1 cellular context compared by ENCODE assay signal in the genomic region with DNA sequence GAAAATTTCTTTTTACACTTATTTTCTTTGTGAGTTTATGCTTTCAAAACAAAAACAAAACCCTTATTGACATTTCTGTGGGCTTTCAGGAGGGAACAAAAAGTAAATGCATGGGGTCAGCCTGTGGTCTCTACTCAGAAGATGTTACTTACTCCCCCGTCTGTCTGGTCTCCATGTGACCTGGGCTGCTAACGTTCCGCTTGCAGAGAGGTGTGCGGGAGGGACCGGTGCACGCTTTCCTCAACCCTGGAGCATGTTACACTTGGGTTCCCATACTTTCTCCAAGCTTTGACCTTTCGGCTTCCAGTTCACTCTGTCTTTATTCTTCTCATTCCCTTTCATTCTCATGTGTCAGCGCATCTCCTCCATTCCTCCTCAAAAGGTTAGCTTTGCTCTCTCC.
TF ChIP-seq lines count a peak whose summit lies in the region.

No MANE protein-coding gene starts in this region.

TF ChIP-seq in GM12878, 131 proteins besides CTCF, POLR2A, EP300 and RAD21:
- TF ChIP-seq, protein P1, sequence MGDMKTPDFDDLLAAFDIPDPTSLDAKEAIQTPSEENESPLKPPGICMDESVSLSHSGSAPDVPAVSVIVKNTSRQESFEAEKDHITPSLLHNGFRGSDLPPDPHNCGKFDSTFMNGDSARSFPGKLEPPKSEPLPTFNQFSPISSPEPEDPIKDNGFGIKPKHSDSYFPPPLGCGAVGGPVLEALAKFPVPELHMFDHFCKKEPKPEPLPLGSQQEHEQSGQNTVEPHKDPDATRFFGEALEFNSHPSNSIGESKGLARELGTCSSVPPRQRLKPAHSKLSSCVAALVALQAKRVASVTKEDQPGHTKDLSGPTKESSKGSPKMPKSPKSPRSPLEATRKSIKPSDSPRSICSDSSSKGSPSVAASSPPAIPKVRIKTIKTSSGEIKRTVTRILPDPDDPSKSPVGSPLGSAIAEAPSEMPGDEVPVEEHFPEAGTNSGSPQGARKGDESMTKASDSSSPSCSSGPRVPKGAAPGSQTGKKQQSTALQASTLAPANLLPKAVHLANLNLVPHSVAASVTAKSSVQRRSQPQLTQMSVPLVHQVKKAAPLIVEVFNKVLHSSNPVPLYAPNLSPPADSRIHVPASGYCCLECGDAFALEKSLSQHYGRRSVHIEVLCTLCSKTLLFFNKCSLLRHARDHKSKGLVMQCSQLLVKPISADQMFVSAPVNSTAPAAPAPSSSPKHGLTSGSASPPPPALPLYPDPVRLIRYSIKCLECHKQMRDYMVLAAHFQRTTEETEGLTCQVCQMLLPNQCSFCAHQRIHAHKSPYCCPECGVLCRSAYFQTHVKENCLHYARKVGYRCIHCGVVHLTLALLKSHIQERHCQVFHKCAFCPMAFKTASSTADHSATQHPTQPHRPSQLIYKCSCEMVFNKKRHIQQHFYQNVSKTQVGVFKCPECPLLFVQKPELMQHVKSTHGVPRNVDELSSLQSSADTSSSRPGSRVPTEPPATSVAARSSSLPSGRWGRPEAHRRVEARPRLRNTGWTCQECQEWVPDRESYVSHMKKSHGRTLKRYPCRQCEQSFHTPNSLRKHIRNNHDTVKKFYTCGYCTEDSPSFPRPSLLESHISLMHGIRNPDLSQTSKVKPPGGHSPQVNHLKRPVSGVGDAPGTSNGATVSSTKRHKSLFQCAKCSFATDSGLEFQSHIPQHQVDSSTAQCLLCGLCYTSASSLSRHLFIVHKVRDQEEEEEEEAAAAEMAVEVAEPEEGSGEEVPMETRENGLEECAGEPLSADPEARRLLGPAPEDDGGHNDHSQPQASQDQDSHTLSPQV (IDR thresholded peaks at IDR 0.05), result no peak
- TF ChIP-seq SMARCA5 (IDR thresholded peaks at IDR 0.05) (peak; percentile 33; the same call in 1 of the 2 replicates), ZBTB40 (IDR thresholded peaks at IDR 0.05; ENCODE audit: borderline replicate concordance) (no peak), KLF5 (IDR thresholded peaks at IDR 0.05; ENCODE audit: partially characterized antibody) (no peak), MXI1 (IDR thresholded peaks at IDR 0.05; ENCODE audit: low read depth, low read length) (0 out of 2 replicates have a peak, but pooled peaks have one; percentile 10), SP1 (IDR thresholded peaks at IDR 0.05; ENCODE audit: low read depth, low read length) (no peak), PAX5 (IDR thresholded peaks at IDR 0.05; ENCODE audit: borderline replicate concordance, low read depth, low read length) (no peak), CREB1 (IDR thresholded peaks at IDR 0.05; ENCODE audit: low read depth) (no peak), MTA3 (IDR thresholded peaks at IDR 0.05; ENCODE audit: borderline replicate concordance, low read length) (no peak), RUNX3 (IDR thresholded peaks at IDR 0.05; ENCODE audit: low read length) (peak; percentile 60; the same call in 1 of the 2 replicates), EZH2 (IDR thresholded peaks at IDR 0.05; ENCODE audit: borderline replicate concordance, control insufficient read depth, low read depth, low read length) (no peak), SIX5 (IDR thresholded peaks at IDR 0.05; ENCODE audit: low read depth, low read length, severe bottlenecking) (no peak), WRNIP1 (IDR thresholded peaks at IDR 0.05; ENCODE audit: borderline replicate concordance, low read depth, low read length) (no peak), CBX5 (IDR thresholded peaks at IDR 0.05; ENCODE audit: low read depth) (no peak), BCL11A (IDR thresholded peaks at IDR 0.05; ENCODE audit: low read depth, low read length) (no peak; the same call in 1 of the 2 replicates), BMI1 (IDR thresholded peaks at IDR 0.05; ENCODE audit: borderline replicate concordance) (no peak)
- TF ChIP-seq, protein P2, sequence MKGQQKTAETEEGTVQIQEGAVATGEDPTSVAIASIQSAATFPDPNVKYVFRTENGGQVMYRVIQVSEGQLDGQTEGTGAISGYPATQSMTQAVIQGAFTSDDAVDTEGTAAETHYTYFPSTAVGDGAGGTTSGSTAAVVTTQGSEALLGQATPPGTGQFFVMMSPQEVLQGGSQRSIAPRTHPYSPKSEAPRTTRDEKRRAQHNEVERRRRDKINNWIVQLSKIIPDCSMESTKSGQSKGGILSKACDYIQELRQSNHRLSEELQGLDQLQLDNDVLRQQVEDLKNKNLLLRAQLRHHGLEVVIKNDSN (IDR thresholded peaks at IDR 0.05; ENCODE audit: borderline replicate concordance, extremely low read length, insufficient read depth, low read depth, low read length), result peak; percentile 49
